24 cellular contexts compared by ENCODE assay signal in the genomic region with DNA sequence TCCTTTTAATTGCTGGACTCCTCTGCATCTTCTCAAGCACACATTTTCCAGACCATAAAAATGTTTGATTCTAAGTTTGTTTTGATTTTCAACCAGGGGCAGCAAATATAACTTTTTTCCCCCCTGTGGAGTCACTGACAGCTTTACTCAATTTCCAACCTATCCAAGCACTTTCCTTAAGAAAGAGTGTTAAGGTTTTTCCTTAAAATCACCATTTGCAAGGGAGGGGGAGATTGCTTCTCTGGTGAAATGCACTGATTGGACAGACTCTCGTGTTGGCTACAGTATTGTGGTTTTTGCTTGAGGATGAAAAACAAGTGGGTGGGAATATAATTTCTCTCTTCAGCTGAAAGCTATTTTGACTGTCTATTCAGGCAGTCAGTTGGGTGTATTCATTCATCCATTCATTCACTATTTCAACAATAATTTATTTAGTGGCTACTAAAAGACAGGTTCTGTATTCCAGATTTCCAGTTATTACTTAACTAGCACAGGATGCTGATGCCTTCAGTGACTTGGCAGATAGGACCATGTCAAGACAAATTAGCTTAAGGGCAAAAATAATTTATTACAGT.
DNase-seq lines count a peak whose midpoint lies in the region; ATAC-seq, FAIRE-seq and TF ChIP-seq lines count a peak whose summit lies in the region.
"Had no signal": no experiment of that assay in that cellular context is flagged by ENCODE, and none has a peak within 500 bp of the region (broad histone marks: within the 10 kb centered on the region; RNA-seq: fewer than 3 reads in every experiment).

No MANE protein-coding gene starts in this region.

- H3K27me3 ChIP-seq in SK-N-SH (ENCODE audit: insufficient read depth) (no peaks in the 10 kb centered on the region), gastroesophageal sphincter (no peaks in the 10 kb centered on the region)
- peaks cover 0 to 2% of the 10 kb centered on the region in 2 donors for H3K27me3 ChIP-seq in naive thymus-derived CD4-positive, alpha-beta T cell (ENCODE audit: control insufficient read depth in 2 of 2, insufficient read depth in 2 of 2, low read length in 2 of 2)
- H3K27me3 ChIP-seq: BE2C had no signal

- no peak for TF ChIP-seq CTCF in SK-N-SH (IDR thresholded peaks at IDR 0.05)
- TF ChIP-seq CTCF in gastroesophageal sphincter (IDR thresholded peaks at IDR 0.05): no peak
- no peak for TF ChIP-seq CTCF in mucosa of descending colon (IDR thresholded peaks at IDR 0.05)

- peaks cover 0 to 3% (median 0%) of the 10 kb centered on the region in 5 donors for H3K36me3 Mint-ChIP-seq in naive thymus-derived CD4-positive, alpha-beta T cell
- H3K36me3 Mint-ChIP-seq: CD4-positive, CD25-positive, alpha-beta regulatory T cell had no signal

- H3K9me3 ChIP-seq in SK-N-SH (no peaks in the 10 kb centered on the region), gastroesophageal sphincter (no peaks in the 10 kb centered on the region), mucosa of descending colon (no peaks in the 10 kb centered on the region)
- H3K9me3 ChIP-seq in naive thymus-derived CD4-positive, alpha-beta T cell (ENCODE audit: control insufficient read depth in 2 of 3, low read length in 3 of 3): no peaks in the 10 kb centered on the region
- H3K9me3 ChIP-seq: BE2C, HAP-1 had no signal

- H3K27me3 Mint-ChIP-seq in naive thymus-derived CD4-positive, alpha-beta T cell: peaks cover 0 to 29% (median 6%) of the 10 kb centered on the region in 5 donors
- H3K27me3 Mint-ChIP-seq: CD4-positive, CD25-positive, alpha-beta regulatory T cell had no signal

- H4K20me1 ChIP-seq in SK-N-SH (ENCODE audit: insufficient read depth): no peaks in the 10 kb centered on the region

- no peak for DNase-seq in SK-N-SH
- DNase-seq in amniotic epithelial cell (ENCODE audit: low read depth): peak; percentile 13
- DNase-seq in H54 (ENCODE audit: insufficient read length, low spot score): no peak
- no peak for DNase-seq in mucosa of descending colon
- DNase-seq in naive thymus-derived CD4-positive, alpha-beta T cell: no peak
- DNase-seq in NCI-H1694 treated with DMSO at 0.1 percent for 48 hours (lab: John Stamatoyannopoulos, UW): no peak
- DNase-seq: BE2C; CD4-positive, CD25-positive, alpha-beta regulatory T cell; KBM-7; MV-4-11; NCI-H1105; NCI-H1436 treated with DMSO at 0.1 percent for 48 hours; NCI-H1930; NCI-H2107; NCI-H524 treated with DMSO at 0.1 percent for 48 hours; NCI-H774; PC-3 had no signal

- H3F3A ChIP-seq in SK-N-SH (replicated peaks; ENCODE audit: insufficient read depth): no peaks in the 10 kb centered on the region

- H3K4me3 ChIP-seq in SK-N-SH (ENCODE audit: low read depth in 2 of 2, low read length in 1 of 2) (no peak overlapping the region), gastroesophageal sphincter (no peak overlapping the region), mucosa of descending colon (no peak overlapping the region)
- H3K4me3 ChIP-seq in naive thymus-derived CD4-positive, alpha-beta T cell (ENCODE audit: low read length): no peak overlapping the region
- H3K4me3 ChIP-seq: HAP-1 had no signal

- no peak for TF ChIP-seq EP300 in SK-N-SH (IDR thresholded peaks at IDR 0.05; ENCODE audit: borderline replicate concordance in 1 of 2, low read depth in 1 of 2, low read length in 1 of 2)
- TF ChIP-seq EP300 in gastroesophageal sphincter (IDR thresholded peaks at IDR 0.05): no peak

- H3K27ac ChIP-seq in SK-N-SH (ENCODE audit: low read depth in 2 of 2, low read length in 1 of 2) (no peak overlapping the region), gastroesophageal sphincter (no peak overlapping the region)
- no peak overlapping the region for H3K27ac ChIP-seq in naive thymus-derived CD4-positive, alpha-beta T cell (ENCODE audit: low read depth, low read length)
- H3K27ac ChIP-seq: 22Rv1 had no signal

- no peaks in the 10 kb centered on the region for H3K4me1 Mint-ChIP-seq in naive thymus-derived CD4-positive, alpha-beta T cell
- H3K4me1 Mint-ChIP-seq: CD4-positive, CD25-positive, alpha-beta regulatory T cell had no signal

- H3K9ac ChIP-seq in SK-N-SH: no peak overlapping the region

- peaks cover 0 to 3% (median 0%) of the 10 kb centered on the region in 11 donors for H3K9me3 Mint-ChIP-seq in naive thymus-derived CD4-positive, alpha-beta T cell
- H3K9me3 Mint-ChIP-seq: CD4-positive, CD25-positive, alpha-beta regulatory T cell had no signal

- H3K4me3 Mint-ChIP-seq in naive thymus-derived CD4-positive, alpha-beta T cell: no peak overlapping the region
- H3K4me3 Mint-ChIP-seq: CD4-positive, CD25-positive, alpha-beta regulatory T cell had no signal

- FAIRE-seq in H54 (lab: Jason Lieb, UNC): no peak
- FAIRE-seq: D721Med, GM18507, HTR-8/SVneo had no signal

- no peak for TF ChIP-seq RAD21 in SK-N-SH (IDR thresholded peaks at IDR 0.05; ENCODE audit: low read length)

- H3K4me2 ChIP-seq in SK-N-SH: no peak overlapping the region

- H3K79me2 ChIP-seq in SK-N-SH (ENCODE audit: insufficient read depth): no peaks in the 10 kb centered on the region

- no peaks in the 10 kb centered on the region for H3K36me3 ChIP-seq in SK-N-SH (replicated peaks in 1 of 2; ENCODE audit: control insufficient read depth in 1 of 2, insufficient read depth in 2 of 2, low read length in 1 of 2)
- H3K36me3 ChIP-seq in gastroesophageal sphincter: no peaks in the 10 kb centered on the region
- H3K36me3 ChIP-seq in mucosa of descending colon (ENCODE audit: low read depth): no peaks in the 10 kb centered on the region
- no peaks in the 10 kb centered on the region for H3K36me3 ChIP-seq in naive thymus-derived CD4-positive, alpha-beta T cell (ENCODE audit: control insufficient read depth in 2 of 3, insufficient read depth in 3 of 3, low read length in 3 of 3)
- H3K36me3 ChIP-seq: BE2C, HAP-1 had no signal

- H3K9me2 ChIP-seq in SK-N-SH: no peaks in the 10 kb centered on the region

- H3K4me1 ChIP-seq in SK-N-SH (ENCODE audit: control insufficient read depth in 1 of 2, insufficient read depth in 2 of 2, low read depth in 1 of 2, low read length in 1 of 2) (peaks cover 0 to 5% of the 10 kb centered on the region in 2 experiments; a peak in 1 of 4 replicates), gastroesophageal sphincter (no peaks in the 10 kb centered on the region), mucosa of descending colon (ENCODE audit: low read depth) (peaks cover 2% of the 10 kb centered on the region)
- no peaks in the 10 kb centered on the region for H3K4me1 ChIP-seq in naive thymus-derived CD4-positive, alpha-beta T cell (ENCODE audit: control insufficient read depth in 2 of 2, insufficient read depth in 2 of 2, low read length in 2 of 2)
- H3K4me1 ChIP-seq: HAP-1 had no signal

- POLR2A ChIA-PET in SK-N-SH (lab: Yijun Ruan, JAX): no interaction called here
- POLR2A ChIA-PET in naive thymus-derived CD4-positive, alpha-beta T cell (lab: Charles Lee): no interaction called here

- 58% methylated on average over 1 of the region's 1 CpG for WGBS in SK-N-SH (ENCODE audit: low lambda C conversion rate)
- 43 to 55% methylated on average over 1 of the region's 1 CpG for WGBS in gastroesophageal sphincter (ENCODE audit: low coverage in 1 of 2), 2 donors

- 0 out of 2 replicates have a peak overlapping the region, but pooled peaks have one; percentile 16 for H2AFZ ChIP-seq in SK-N-SH (ENCODE audit: low read depth)

- CTCF ChIA-PET in SK-N-SH (lab: Yijun Ruan, JAX): no interaction called here
- CTCF ChIA-PET in naive thymus-derived CD4-positive, alpha-beta T cell (lab: Charles Lee): no interaction called here

- no peak for ATAC-seq in SK-N-SH treated with all-trans-retinoic acid at 6 μM for 48 hours
- peak; percentile 34 for ATAC-seq in gastroesophageal sphincter
- ATAC-seq in mucosa of descending colon: no peak
- no peak for ATAC-seq in naive thymus-derived CD4-positive, alpha-beta T cell
- ATAC-seq: PC-3 had no signal

- TF ChIP-seq POLR2A in gastroesophageal sphincter (IDR thresholded peaks at IDR 0.05) (no peak), H54 (IDR thresholded peaks at IDR 0.05; ENCODE audit: low read depth, low read length) (no peak)

- intact Hi-C loops in mucosa of descending colon (cut with DNase I, micrococcal nuclease): no loop called here
- intact Hi-C loops in naive thymus-derived CD4-positive, alpha-beta T cell (cut with micrococcal nuclease): no loop called here

- no peak overlapping the region for H3K27ac Mint-ChIP-seq in naive thymus-derived CD4-positive, alpha-beta T cell
- H3K27ac Mint-ChIP-seq: CD4-positive, CD25-positive, alpha-beta regulatory T cell had no signal

TF ChIP-seq in SK-N-SH, 30 proteins besides CTCF, POLR2A, EP300 and RAD21 (continues in another document):
- TF ChIP-seq MXI1 (IDR thresholded peaks at IDR 0.05; ENCODE audit: low read depth, low read length): no peak
- TF ChIP-seq SMC3 (IDR thresholded peaks at IDR 0.05; ENCODE audit: low read depth, low read length): no peak
- TF ChIP-seq NRF1 (IDR thresholded peaks at IDR 0.05; ENCODE audit: low read depth, low read length): no peak
- TF ChIP-seq, protein P1, sequence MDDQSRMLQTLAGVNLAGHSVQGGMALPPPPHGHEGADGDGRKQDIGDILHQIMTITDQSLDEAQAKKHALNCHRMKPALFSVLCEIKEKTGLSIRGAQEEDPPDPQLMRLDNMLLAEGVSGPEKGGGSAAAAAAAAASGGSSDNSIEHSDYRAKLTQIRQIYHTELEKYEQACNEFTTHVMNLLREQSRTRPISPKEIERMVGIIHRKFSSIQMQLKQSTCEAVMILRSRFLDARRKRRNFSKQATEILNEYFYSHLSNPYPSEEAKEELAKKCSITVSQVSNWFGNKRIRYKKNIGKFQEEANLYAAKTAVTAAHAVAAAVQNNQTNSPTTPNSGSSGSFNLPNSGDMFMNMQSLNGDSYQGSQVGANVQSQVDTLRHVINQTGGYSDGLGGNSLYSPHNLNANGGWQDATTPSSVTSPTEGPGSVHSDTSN (IDR thresholded peaks at IDR 0.05): no peak
- TF ChIP-seq JUND (IDR thresholded peaks at IDR 0.05): no peak
- TF ChIP-seq MEF2A (IDR thresholded peaks at IDR 0.05; ENCODE audit: borderline replicate concordance, low read depth): no peak

TF ChIP-seq in SK-N-SH treated with all-trans-retinoic acid at 6 μM for 48 hours, 23 proteins besides CTCF, POLR2A, EP300 and RAD21:
- TF ChIP-seq, protein P2, sequence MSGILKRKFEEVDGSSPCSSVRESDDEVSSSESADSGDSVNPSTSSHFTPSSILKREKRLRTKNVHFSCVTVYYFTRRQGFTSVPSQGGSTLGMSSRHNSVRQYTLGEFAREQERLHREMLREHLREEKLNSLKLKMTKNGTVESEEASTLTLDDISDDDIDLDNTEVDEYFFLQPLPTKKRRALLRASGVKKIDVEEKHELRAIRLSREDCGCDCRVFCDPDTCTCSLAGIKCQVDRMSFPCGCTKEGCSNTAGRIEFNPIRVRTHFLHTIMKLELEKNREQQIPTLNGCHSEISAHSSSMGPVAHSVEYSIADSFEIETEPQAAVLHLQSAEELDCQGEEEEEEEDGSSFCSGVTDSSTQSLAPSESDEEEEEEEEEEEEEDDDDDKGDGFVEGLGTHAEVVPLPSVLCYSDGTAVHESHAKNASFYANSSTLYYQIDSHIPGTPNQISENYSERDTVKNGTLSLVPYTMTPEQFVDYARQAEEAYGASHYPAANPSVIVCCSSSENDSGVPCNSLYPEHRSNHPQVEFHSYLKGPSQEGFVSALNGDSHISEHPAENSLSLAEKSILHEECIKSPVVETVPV (CRISPR knock-in tag; IDR thresholded peaks at IDR 0.05): no peak
